ENCODE assay signal across 1 cellular context in genomic region chr7:18086165-18087030, GRCh38.
TF ChIP-seq lines count a peak whose summit lies in the region.

No MANE protein-coding gene starts in this region.

TF ChIP-seq in HEK293, 187 proteins besides CTCF, POLR2A, EP300 and RAD21 (continued from another document and continues in another):
- TF ChIP-seq ZBTB10 (tag by site-specific recombination; IDR thresholded peaks at IDR 0.05) = 0 out of 2 replicates have a peak, but pooled peaks have one; percentile 42
- no peak for TF ChIP-seq ZNF37A (tag by site-specific recombination; IDR thresholded peaks at IDR 0.05)
- TF ChIP-seq, protein P1, sequence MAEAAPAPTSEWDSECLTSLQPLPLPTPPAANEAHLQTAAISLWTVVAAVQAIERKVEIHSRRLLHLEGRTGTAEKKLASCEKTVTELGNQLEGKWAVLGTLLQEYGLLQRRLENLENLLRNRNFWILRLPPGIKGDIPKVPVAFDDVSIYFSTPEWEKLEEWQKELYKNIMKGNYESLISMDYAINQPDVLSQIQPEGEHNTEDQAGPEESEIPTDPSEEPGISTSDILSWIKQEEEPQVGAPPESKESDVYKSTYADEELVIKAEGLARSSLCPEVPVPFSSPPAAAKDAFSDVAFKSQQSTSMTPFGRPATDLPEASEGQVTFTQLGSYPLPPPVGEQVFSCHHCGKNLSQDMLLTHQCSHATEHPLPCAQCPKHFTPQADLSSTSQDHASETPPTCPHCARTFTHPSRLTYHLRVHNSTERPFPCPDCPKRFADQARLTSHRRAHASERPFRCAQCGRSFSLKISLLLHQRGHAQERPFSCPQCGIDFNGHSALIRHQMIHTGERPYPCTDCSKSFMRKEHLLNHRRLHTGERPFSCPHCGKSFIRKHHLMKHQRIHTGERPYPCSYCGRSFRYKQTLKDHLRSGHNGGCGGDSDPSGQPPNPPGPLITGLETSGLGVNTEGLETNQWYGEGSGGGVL (tag by site-specific recombination; IDR thresholded peaks at IDR 0.05) = peak; percentile 64
- peak; percentile 11; the same call in 1 of the 2 replicates for TF ChIP-seq SP2 (tag by site-specific recombination; IDR thresholded peaks at IDR 0.05)
- peak; percentile 39; the same call in 1 of the 2 replicates for TF ChIP-seq ZIC2 (tag by site-specific recombination; IDR thresholded peaks at IDR 0.05)
- TF ChIP-seq, protein P2, sequence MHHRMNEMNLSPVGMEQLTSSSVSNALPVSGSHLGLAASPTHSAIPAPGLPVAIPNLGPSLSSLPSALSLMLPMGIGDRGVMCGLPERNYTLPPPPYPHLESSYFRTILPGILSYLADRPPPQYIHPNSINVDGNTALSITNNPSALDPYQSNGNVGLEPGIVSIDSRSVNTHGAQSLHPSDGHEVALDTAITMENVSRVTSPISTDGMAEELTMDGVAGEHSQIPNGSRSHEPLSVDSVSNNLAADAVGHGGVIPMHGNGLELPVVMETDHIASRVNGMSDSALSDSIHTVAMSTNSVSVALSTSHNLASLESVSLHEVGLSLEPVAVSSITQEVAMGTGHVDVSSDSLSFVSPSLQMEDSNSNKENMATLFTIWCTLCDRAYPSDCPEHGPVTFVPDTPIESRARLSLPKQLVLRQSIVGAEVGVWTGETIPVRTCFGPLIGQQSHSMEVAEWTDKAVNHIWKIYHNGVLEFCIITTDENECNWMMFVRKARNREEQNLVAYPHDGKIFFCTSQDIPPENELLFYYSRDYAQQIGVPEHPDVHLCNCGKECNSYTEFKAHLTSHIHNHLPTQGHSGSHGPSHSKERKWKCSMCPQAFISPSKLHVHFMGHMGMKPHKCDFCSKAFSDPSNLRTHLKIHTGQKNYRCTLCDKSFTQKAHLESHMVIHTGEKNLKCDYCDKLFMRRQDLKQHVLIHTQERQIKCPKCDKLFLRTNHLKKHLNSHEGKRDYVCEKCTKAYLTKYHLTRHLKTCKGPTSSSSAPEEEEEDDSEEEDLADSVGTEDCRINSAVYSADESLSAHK (tag by site-specific recombination; IDR thresholded peaks at IDR 0.05) = no peak
- TF ChIP-seq ZEB2 (tag by site-specific recombination; IDR thresholded peaks at IDR 0.05) = peak; percentile 43; the same call in 1 of the 2 replicates
- peak; percentile 42; the same call in 1 of the 2 replicates for TF ChIP-seq ZBTB20 (tag by site-specific recombination; IDR thresholded peaks at IDR 0.05)
- no peak for TF ChIP-seq KLF7 (tag by site-specific recombination; IDR thresholded peaks at IDR 0.05; ENCODE audit: borderline replicate concordance)
- TF ChIP-seq ZNF692 (tag by site-specific recombination; IDR thresholded peaks at IDR 0.05) = peak; percentile 63
- no peak for TF ChIP-seq ZNF529 (tag by site-specific recombination; IDR thresholded peaks at IDR 0.05; ENCODE audit: insufficient replicate concordance)
- TF ChIP-seq GLIS1 (tag by site-specific recombination; IDR thresholded peaks at IDR 0.05) = peak; percentile 58
- TF ChIP-seq ZBTB26 (tag by site-specific recombination; optimal IDR thresholded peaks at IDR 0.05) = peak; percentile 91
- TF ChIP-seq ZFP3 (tag by site-specific recombination; IDR thresholded peaks at IDR 0.05; ENCODE audit: low read depth) = no peak
- TF ChIP-seq KLF1 (tag by site-specific recombination; IDR thresholded peaks at IDR 0.05) = peak; percentile 39; the same call in 1 of the 2 replicates
- TF ChIP-seq SALL2 (tag by site-specific recombination; IDR thresholded peaks at IDR 0.05; ENCODE audit: borderline replicate concordance) = no peak
- peak; percentile 76 for TF ChIP-seq PATZ1 (tag by site-specific recombination; IDR thresholded peaks at IDR 0.05)
- TF ChIP-seq ZNF211 (tag by site-specific recombination; IDR thresholded peaks at IDR 0.05; ENCODE audit: low read depth) = no peak
- TF ChIP-seq ZNF239 (tag by site-specific recombination; IDR thresholded peaks at IDR 0.05) = no peak
- TF ChIP-seq HOXA7 (CRISPR knock-in tag; IDR thresholded peaks at IDR 0.05; ENCODE audit: borderline replicate concordance) = no peak
- TF ChIP-seq SP7 (tag by site-specific recombination; IDR thresholded peaks at IDR 0.05) = 0 out of 2 replicates have a peak, but pooled peaks have one; percentile 22
- TF ChIP-seq, protein P3, sequence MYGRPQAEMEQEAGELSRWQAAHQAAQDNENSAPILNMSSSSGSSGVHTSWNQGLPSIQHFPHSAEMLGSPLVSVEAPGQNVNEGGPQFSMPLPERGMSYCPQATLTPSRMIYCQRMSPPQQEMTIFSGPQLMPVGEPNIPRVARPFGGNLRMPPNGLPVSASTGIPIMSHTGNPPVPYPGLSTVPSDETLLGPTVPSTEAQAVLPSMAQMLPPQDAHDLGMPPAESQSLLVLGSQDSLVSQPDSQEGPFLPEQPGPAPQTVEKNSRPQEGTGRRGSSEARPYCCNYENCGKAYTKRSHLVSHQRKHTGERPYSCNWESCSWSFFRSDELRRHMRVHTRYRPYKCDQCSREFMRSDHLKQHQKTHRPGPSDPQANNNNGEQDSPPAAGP (tag by site-specific recombination; IDR thresholded peaks at IDR 0.05) = 0 out of 2 replicates have a peak, but pooled peaks have one; percentile 48
- TF ChIP-seq KLF10 (tag by site-specific recombination; IDR thresholded peaks at IDR 0.05) = no peak
- TF ChIP-seq ZNF571 (tag by site-specific recombination; IDR thresholded peaks at IDR 0.05) = no peak
- TF ChIP-seq ZNF132 (tag by site-specific recombination; IDR thresholded peaks at IDR 0.05; ENCODE audit: borderline replicate concordance) = no peak
- TF ChIP-seq MYNN (tag by site-specific recombination; IDR thresholded peaks at IDR 0.05; ENCODE audit: borderline replicate concordance) = no peak
- no peak for TF ChIP-seq PRDM10 (tag by site-specific recombination; IDR thresholded peaks at IDR 0.05)
- TF ChIP-seq, protein P4, sequence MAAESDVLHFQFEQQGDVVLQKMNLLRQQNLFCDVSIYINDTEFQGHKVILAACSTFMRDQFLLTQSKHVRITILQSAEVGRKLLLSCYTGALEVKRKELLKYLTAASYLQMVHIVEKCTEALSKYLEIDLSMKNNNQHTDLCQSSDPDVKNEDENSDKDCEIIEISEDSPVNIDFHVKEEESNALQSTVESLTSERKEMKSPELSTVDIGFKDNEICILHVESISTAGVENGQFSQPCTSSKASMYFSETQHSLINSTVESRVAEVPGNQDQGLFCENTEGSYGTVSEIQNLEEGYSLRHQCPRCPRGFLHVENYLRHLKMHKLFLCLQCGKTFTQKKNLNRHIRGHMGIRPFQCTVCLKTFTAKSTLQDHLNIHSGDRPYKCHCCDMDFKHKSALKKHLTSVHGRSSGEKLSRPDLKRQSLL (tag by site-specific recombination; IDR thresholded peaks at IDR 0.05) = peak; percentile 63; the same call in 1 of the 2 replicates
- TF ChIP-seq KLF8 (tag by site-specific recombination; IDR thresholded peaks at IDR 0.05) = peak; percentile 45; the same call in 1 of the 2 replicates
- no peak for TF ChIP-seq ZNF184 (tag by site-specific recombination; IDR thresholded peaks at IDR 0.05)
- peak; percentile 30; the same call in 1 of the 2 replicates for TF ChIP-seq ZBTB8A (tag by site-specific recombination; IDR thresholded peaks at IDR 0.05)
- TF ChIP-seq ZNF362 (tag by site-specific recombination; IDR thresholded peaks at IDR 0.05) = peak; percentile 77
